ENCODE assay signal across 11 cellular contexts in the genomic region with DNA sequence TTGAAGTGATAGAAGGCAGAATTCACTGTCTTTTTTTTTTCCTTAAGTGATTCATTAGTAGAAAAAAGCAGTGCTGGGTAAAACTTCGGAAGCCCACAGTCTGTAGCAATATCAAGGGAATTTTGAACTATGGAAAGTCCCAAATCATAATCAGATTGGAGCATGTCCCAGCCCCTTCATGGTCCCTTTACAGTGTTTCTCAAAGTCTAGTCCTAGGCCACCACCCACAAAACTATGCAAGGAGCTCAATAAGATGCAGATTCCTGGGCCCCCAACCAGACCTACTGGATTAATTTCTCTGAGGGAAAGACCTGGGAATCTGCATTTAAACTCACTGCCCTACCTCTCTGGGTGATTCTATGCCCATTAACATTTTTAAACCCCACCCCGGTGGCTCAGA. TPM values are rescaled to one million over a fixed set of nuclear protein-coding genes. Genes with fewer than 3 reads are reported as not detected.
DNase-seq lines count a peak whose midpoint lies in the region; ATAC-seq and TF ChIP-seq lines count a peak whose summit lies in the region.
"Had no signal": no experiment of that assay in that cellular context is flagged by ENCODE, and none has a peak within 500 bp of the region (broad histone marks: within the 10 kb centered on the region; RNA-seq: fewer than 3 reads in every experiment).

No MANE protein-coding gene starts in this region.

- no peak overlapping the region for H3K4me2 ChIP-seq in H9 (ENCODE audit: insufficient read depth, insufficient read length, low read length)
- H3K4me2 ChIP-seq in mammary epithelial cell (ENCODE audit: insufficient read depth, low read depth, low read length), result no peak overlapping the region

- H3K9me3 ChIP-seq in H9 (ENCODE audit: control insufficient read depth, low read depth, low read length) (no peaks in the 10 kb centered on the region), mammary epithelial cell (replicated peaks; ENCODE audit: insufficient read depth, low read length) (no peaks in the 10 kb centered on the region), thoracic aorta (no peaks in the 10 kb centered on the region)
- H3K9me3 ChIP-seq: right lobe of liver had no signal

- H3T11ph ChIP-seq in H9 (ENCODE audit: low read length), result no peak overlapping the region

- H3K36me3 Mint-ChIP-seq in H9 (ENCODE audit: insufficient read depth in 1 of 3, low read depth in 3 of 3), result peaks cover 0 to 4% (median 2%) of the 10 kb centered on the region in 3 experiments; a peak in 3 of 7 replicates

- no peaks in the 10 kb centered on the region for H3K27me3 ChIP-seq in H9 (ENCODE audit: insufficient read depth, low read length)
- no peaks in the 10 kb centered on the region for H3K27me3 ChIP-seq in mammary epithelial cell (ENCODE audit: insufficient read depth, low read length)
- H3K27me3 ChIP-seq in thoracic aorta (replicated peaks; ENCODE audit: insufficient read depth), result no peaks in the 10 kb centered on the region
- H3K27me3 ChIP-seq: right lobe of liver had no signal

- no peak overlapping the region for H3K18ac ChIP-seq in H9 (ENCODE audit: insufficient read length, low read depth, low read length)

- H3K56ac ChIP-seq in H9 (ENCODE audit: insufficient read length, low read depth, low read length), result no peak overlapping the region

- no peak overlapping the region for H3K4me3 Mint-ChIP-seq in H9

- intact Hi-C loops in mammary epithelial cell (cut with micrococcal nuclease), result loop anchor here (5.0 kb wide), 1 partner anchor 118 kb away; the partner anchor contains the start of gene SMIM13
- intact Hi-C loops in left colon (cut with DNase I, micrococcal nuclease), result no loop called here

- H3K4ac ChIP-seq in H9 (ENCODE audit: low read depth, low read length), result no peak overlapping the region

- ATAC-seq in left colon (peak; percentile 6), thoracic aorta (ENCODE audit: insufficient number of reproducible peaks, low FRiP score, low read depth) (no peak)

- dilution Hi-C loops in mammary epithelial cell (cut with HindIII; ENCODE audit: low sequenced_read_pairs), result no loop called here

- H3K79me2 ChIP-seq in H9 (ENCODE audit: insufficient read depth, low read length), result no peaks in the 10 kb centered on the region
- no peaks in the 10 kb centered on the region for H3K79me2 ChIP-seq in mammary epithelial cell (ENCODE audit: insufficient read depth, low read length)

- no peak overlapping the region for H2BK15ac ChIP-seq in H9 (ENCODE audit: low read depth, low read length)

- no peak overlapping the region for H4K8ac ChIP-seq in H9 (replicated peaks; ENCODE audit: insufficient read length, low read depth, low read length)

- no peak overlapping the region for H2BK20ac ChIP-seq in H9 (ENCODE audit: low read depth, low read length, poor library complexity, severe bottlenecking)

- BruUV-seq in mammary epithelial cell (replicated peaks; lab: Mats Ljungman, UMichigan), result no TSS peak

- no peak overlapping the region for H3K9ac ChIP-seq in H9 (ENCODE audit: extremely low read depth, insufficient read length, low read length)
- peak overlapping the region; percentile 45 for H3K9ac ChIP-seq in mammary epithelial cell (ENCODE audit: insufficient read depth, low read length)

- no peak overlapping the region for H3K23ac ChIP-seq in H9 (ENCODE audit: insufficient read length, low read depth, low read length)

- H4K91ac ChIP-seq in H9 (ENCODE audit: insufficient read length, low read depth, low read length), result no peak overlapping the region

- no peaks in the 10 kb centered on the region for H3K27me3 Mint-ChIP-seq in H9 (ENCODE audit: low read depth)

- H3K4me3 ChIP-seq in mammary epithelial cell (replicated peaks in 1 of 3; ENCODE audit: insufficient read depth in 1 of 3, low read depth in 2 of 3, low read length in 3 of 3) (no peak overlapping the region), thoracic aorta (peak overlapping the region; percentile 1)
- H3K4me3 ChIP-seq: right lobe of liver had no signal

- H2BK5ac ChIP-seq in H9 (ENCODE audit: insufficient read length, low read length), result no peak overlapping the region

- peak overlapping the region; percentile 49 to 68 (median 55); a peak in 6 of 7 replicates for H3K27ac Mint-ChIP-seq in H9

- no peak overlapping the region for H4K5ac ChIP-seq in H9 (ENCODE audit: insufficient read length, low read depth, low read length)

- H4K20me1 ChIP-seq in H9 (ENCODE audit: control insufficient read depth, insufficient read depth, insufficient read length) (no peaks in the 10 kb centered on the region), mammary epithelial cell (ENCODE audit: insufficient read depth, low read length) (no peaks in the 10 kb centered on the region)

- no peak overlapping the region for H2BK120ac ChIP-seq in H9 (ENCODE audit: low read depth, low read length, poor library complexity, severe bottlenecking)

- H3K27ac ChIP-seq in H9 (ENCODE audit: insufficient read length, low read depth, low read length), result no peak overlapping the region
- peak overlapping the region; percentile 52 for H3K27ac ChIP-seq in mammary epithelial cell (ENCODE audit: insufficient read depth, low read depth, low read length)
- H3K27ac ChIP-seq in thoracic aorta, result peak overlapping the region; percentile 91 to 97

- no peak for TF ChIP-seq CTCF in H9 (conservative IDR thresholded peaks at IDR 0.05)
- no peak for TF ChIP-seq CTCF in mammary epithelial cell (conservative IDR thresholded peaks at IDR 0.05 in 1 of 2, IDR thresholded peaks at IDR 0.05 in 1 of 2; ENCODE audit: extremely low read depth in 1 of 2, insufficient read depth in 1 of 2, low read depth in 1 of 2, low read length in 2 of 2)
- no peak for TF ChIP-seq CTCF in thoracic aorta (IDR thresholded peaks at IDR 0.05)

- no peaks in the 10 kb centered on the region for H3K9me3 Mint-ChIP-seq in H9

- no peak overlapping the region for H2BK12ac ChIP-seq in H9 (ENCODE audit: insufficient read length, low read depth, low read length)

- H3K4me1 ChIP-seq in H9 (ENCODE audit: insufficient read depth, low read length) (peaks cover 17% of the 10 kb centered on the region; the same call in 1 of the 2 replicates), mammary epithelial cell (ENCODE audit: insufficient read depth, low read length) (peaks cover 43% of the 10 kb centered on the region), thoracic aorta (ENCODE audit: control insufficient read depth in 1 of 2, low read depth in 2 of 2) (peaks cover 77 to 98% of the 10 kb centered on the region in 2 donors)

- DNase-seq in H9, result no peak
- DNase-seq in mammary epithelial cell, result peak; percentile 74
- DNase-seq in left colon, result no peak
- no peak for DNase-seq in thoracic aorta (ENCODE audit: low spot score)
- DNase-seq in activated naive CD4-positive, alpha-beta T cell (lab: John Stamatoyannopoulos, UW), result no peak
- DNase-seq in central memory CD4-positive, alpha-beta T cell, result no peak
- DNase-seq in nucleus accumbens (lab: John Stamatoyannopoulos, UW), result no peak
- DNase-seq: activated CD4-positive, CD25-positive, alpha-beta regulatory T cell; DMS153; NCI-H446 treated with DMSO at 0.1 percent for 48 hours; right lobe of liver had no signal

- H2AFZ ChIP-seq in H9 (ENCODE audit: low read length) (no peak overlapping the region), mammary epithelial cell (ENCODE audit: low read depth, low read length) (no peak overlapping the region)

- WGBS in H9 (ENCODE audit: extremely low coverage, insufficient read length, low lambda C conversion rate), result no CpG with 5 or more reads among the region's 2 CpGs
- 0% methylated on average over 2 of the region's 2 CpGs for WGBS in mammary epithelial cell (ENCODE audit: low coverage, missing lambda C conversion rate)

- H3K4me1 Mint-ChIP-seq in H9, result peaks cover 49 to 50% of the 10 kb centered on the region in 2 experiments

- H3K36me3 ChIP-seq in mammary epithelial cell (ENCODE audit: insufficient read depth, low read length), result no peaks in the 10 kb centered on the region
- H3K36me3 ChIP-seq in thoracic aorta, result peaks cover 3% of the 10 kb centered on the region

- H2AK5ac ChIP-seq in H9 (ENCODE audit: insufficient read length, low read length), result no peak overlapping the region

- in situ Hi-C loops in mammary epithelial cell (cut with MboI; ENCODE audit: low sequenced_read_pairs in 2 of 2), result no loop called here

- no peaks in the 10 kb centered on the region for H3K23me2 ChIP-seq in H9 (ENCODE audit: insufficient read length, low read depth, low read length, poor library complexity, severe bottlenecking)

- CTCF ChIA-PET in mammary epithelial cell (lab: Charles Lee; ENCODE audit: low non-redundant PET), result interaction anchor here (0.6 kb wide), 1 partner anchor 43 kb away, joined by 3 read pairs; no protein-coding TSS in a partner anchor

- H3K79me1 ChIP-seq in H9 (ENCODE audit: insufficient read depth, low read depth, low read length, poor library complexity, severe bottlenecking), result no peaks in the 10 kb centered on the region

- H3K14ac ChIP-seq in H9 (ENCODE audit: insufficient read depth, low read length), result no peak overlapping the region

RNA-seq across cellular contexts. Expression of gene NEDD9, which starts 22.5 kb away (rescaled TPM):
- total RNA-seq in H9 (2021) (5.5 and 5.8 TPM in 2 replicates), mammary epithelial cell (10 to 100 TPM in 1 of 2 donors, 1 to 10 TPM in 1; 7.8 to 69.7 TPM), left colon (10 to 100 TPM; 58.9 to 84.8 TPM), thoracic aorta (100 to 1,000 TPM; 122 to 181 TPM)
- 4.8 TPM for polyA plus RNA-seq in mammary epithelial cell
- polyA minus RNA-seq in mammary epithelial cell, result 3.5 TPM
